In the genomic region with DNA sequence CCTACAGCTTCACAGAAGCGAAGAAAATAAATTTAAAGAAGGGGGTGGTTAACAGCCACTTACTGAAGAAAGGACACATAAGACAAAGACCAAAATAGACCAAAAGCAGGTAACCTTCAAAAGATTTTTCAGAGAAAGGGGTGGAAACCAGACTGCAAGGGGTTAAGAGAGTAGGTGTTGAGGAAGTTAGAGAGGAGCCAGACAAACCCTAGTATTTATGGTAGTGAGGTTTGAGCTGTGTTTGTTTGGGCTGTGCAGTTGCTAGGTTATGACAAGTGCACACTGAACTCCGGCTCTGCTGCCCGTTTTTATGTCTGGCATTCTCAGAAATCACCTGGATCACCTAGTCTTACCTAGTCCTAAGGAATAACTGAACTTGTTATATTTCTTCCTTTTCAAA, we compare ENCODE assay signal across 12 cellular contexts. TPM values are rescaled to one million over a fixed set of nuclear protein-coding genes. Genes with fewer than 3 reads are reported as not detected.
DNase-seq lines count a peak whose midpoint lies in the region; ATAC-seq and TF ChIP-seq lines count a peak whose summit lies in the region.
"Had no signal": no experiment of that assay in that cellular context is flagged by ENCODE, and none has a peak within 500 bp of the region (broad histone marks: within the 10 kb centered on the region; RNA-seq: fewer than 3 reads in every experiment).

No MANE protein-coding gene starts in this region.

- no peak for ATAC-seq in activated CD8-positive, alpha-beta memory T cell treated with anti-CD3 and anti-CD28 coated beads, Interleukin-2, amount 10 ng/mL, durations not matched to agents 7 days and 5 days
- ATAC-seq in foreskin keratinocyte: peak; percentile 46
- ATAC-seq in stimulated activated effector memory CD8-positive, alpha-beta T cell treated with anti-CD3 and anti-CD28 coated beads, Interleukin-12 subunit alpha, Interleukin-12 subunit beta, amount 100 ng/mL, for 72 hours: no peak
- ATAC-seq in HG02884 (IDR thresholded peaks at IDR 0.05; ENCODE audit: unreplicated experiment): no peak
- ATAC-seq: sciatic nerve had no signal

- H3K27me3 ChIP-seq in foreskin keratinocyte: no peaks in the 10 kb centered on the region
- H3K27me3 ChIP-seq: breast epithelium had no signal

- peaks cover 29% of the 10 kb centered on the region for H3K4me1 Mint-ChIP-seq in activated CD8-positive, alpha-beta memory T cell treated with anti-CD3 and anti-CD28 coated beads, Interleukin-2, amount 10 ng/mL, durations not matched to agents 7 days and 5 days
- peaks cover 20% of the 10 kb centered on the region for H3K4me1 Mint-ChIP-seq in stimulated activated effector memory CD8-positive, alpha-beta T cell treated with anti-CD3 and anti-CD28 coated beads, Interleukin-12 subunit alpha, Interleukin-12 subunit beta, amount 100 ng/mL, for 72 hours

- peaks cover 14% of the 10 kb centered on the region for H3K36me3 Mint-ChIP-seq in activated CD8-positive, alpha-beta memory T cell treated with anti-CD3 and anti-CD28 coated beads, Interleukin-2, amount 10 ng/mL, durations not matched to agents 7 days and 5 days
- H3K36me3 Mint-ChIP-seq in stimulated activated effector memory CD8-positive, alpha-beta T cell treated with anti-CD3 and anti-CD28 coated beads, Interleukin-12 subunit alpha, Interleukin-12 subunit beta, amount 100 ng/mL, for 72 hours: peaks cover 6% of the 10 kb centered on the region

- no peak overlapping the region for H3K4me3 Mint-ChIP-seq in activated CD8-positive, alpha-beta memory T cell treated with anti-CD3 and anti-CD28 coated beads, Interleukin-2, amount 10 ng/mL, durations not matched to agents 7 days and 5 days
- H3K4me3 Mint-ChIP-seq in stimulated activated effector memory CD8-positive, alpha-beta T cell treated with anti-CD3 and anti-CD28 coated beads, Interleukin-12 subunit alpha, Interleukin-12 subunit beta, amount 100 ng/mL, for 72 hours: no peak overlapping the region

- no peak for TF ChIP-seq CTCF in foreskin keratinocyte (conservative IDR thresholded peaks at IDR 0.05)

- CTCF ChIA-PET in activated CD8-positive, alpha-beta memory T cell treated with anti-CD3 and anti-CD28 coated beads, Interleukin-2, amount 10 ng/mL, durations not matched to agents 7 days and 5 days (lab: Charles Lee): interaction anchor here (1.2 kb wide), 1 partner anchor 27 kb away, joined by 3 read pairs; no protein-coding TSS in a partner anchor

- no peaks in the 10 kb centered on the region for H3K4me1 ChIP-seq in foreskin keratinocyte
- H3K4me1 ChIP-seq: breast epithelium had no signal

- H3K27me3 Mint-ChIP-seq in activated CD8-positive, alpha-beta memory T cell treated with anti-CD3 and anti-CD28 coated beads, Interleukin-2, amount 10 ng/mL, durations not matched to agents 7 days and 5 days: no peaks in the 10 kb centered on the region

- peaks cover 3% of the 10 kb centered on the region for H3K9me3 Mint-ChIP-seq in activated CD8-positive, alpha-beta memory T cell treated with anti-CD3 and anti-CD28 coated beads, Interleukin-2, amount 10 ng/mL, durations not matched to agents 7 days and 5 days (ENCODE audit: low read depth)
- no peaks in the 10 kb centered on the region for H3K9me3 Mint-ChIP-seq in stimulated activated effector memory CD8-positive, alpha-beta T cell treated with anti-CD3 and anti-CD28 coated beads, Interleukin-12 subunit alpha, Interleukin-12 subunit beta, amount 100 ng/mL, for 72 hours

- DNase-seq in activated CD8-positive, alpha-beta memory T cell treated with anti-CD3 and anti-CD28 coated beads for 24 hours: peak; percentile 24
- no peak for DNase-seq in activated CD8-positive, alpha-beta memory T cell treated with anti-CD3 and anti-CD28 coated beads, Interleukin-2, amount 10 ng/mL, durations not matched to agents 7 days and 5 days
- DNase-seq in NCI-H2196 treated with DMSO at 0.1 percent for 48 hours (lab: John Stamatoyannopoulos, UW; ENCODE audit: unreplicated experiment) (peak; percentile 4), foreskin keratinocyte (no peak), pons (ENCODE audit: low spot score) (no peak), AG08395 (ENCODE audit: low spot score) (no peak)
- DNase-seq in stimulated activated effector memory CD8-positive, alpha-beta T cell treated with anti-CD3 and anti-CD28 coated beads, Interleukin-12 subunit alpha, Interleukin-12 subunit beta, amount 100 ng/mL, for 72 hours (ENCODE audit: low spot score in 2 of 2): no peak
- DNase-seq: left cardiac atrium, NCI-H187 had no signal

- no peak overlapping the region for H3K27ac ChIP-seq in foreskin keratinocyte

- H3K27ac Mint-ChIP-seq in activated CD8-positive, alpha-beta memory T cell treated with anti-CD3 and anti-CD28 coated beads, Interleukin-2, amount 10 ng/mL, durations not matched to agents 7 days and 5 days: no peak overlapping the region
- H3K27ac Mint-ChIP-seq in stimulated activated effector memory CD8-positive, alpha-beta T cell treated with anti-CD3 and anti-CD28 coated beads, Interleukin-12 subunit alpha, Interleukin-12 subunit beta, amount 100 ng/mL, for 72 hours: peak overlapping the region; percentile 16

RNA-seq across cellular contexts. Expression of a gene that starts 22.8 kb away (rescaled TPM):
- total RNA-seq in activated CD8-positive, alpha-beta memory T cell treated with anti-CD3 and anti-CD28 coated beads, Interleukin-2, amount 10 ng/mL, durations not matched to agents 7 days and 5 days: 100 to 1,000 TPM; 148 to 230 TPM
- total RNA-seq in foreskin keratinocyte: 136 and 138 TPM in 2 replicates
- polyA plus RNA-seq in foreskin keratinocyte: 29.9 and 36.2 TPM in 2 replicates

RNA-seq across cellular contexts. Expression of a gene that starts 28.3 kb away (rescaled TPM):
- total RNA-seq in activated CD8-positive, alpha-beta memory T cell treated with anti-CD3 and anti-CD28 coated beads, Interleukin-2, amount 10 ng/mL, durations not matched to agents 7 days and 5 days: 10 to 100 TPM; 30.1 to 43.1 TPM
- total RNA-seq in foreskin keratinocyte: 61.8 and 65.4 TPM in 2 replicates
- polyA plus RNA-seq in foreskin keratinocyte: 17.8 and 20.6 TPM in 2 replicates

Comparison
In these comparisons a context has a peak if more than half of its experiments do, and no peak if none do; other contexts are left out.
1. DNase-seq: peak in activated CD8-positive, alpha-beta memory T cell treated with anti-CD3 and anti-CD28 coated beads for 24 hours (single experiment) and NCI-H2196 treated with DMSO at 0.1 percent for 48 hours (single experiment); none in activated CD8-positive, alpha-beta memory T cell treated with anti-CD3 and anti-CD28 coated beads, Interleukin-2, amount 10 ng/mL, durations not matched to agents 7 days and 5 days (single experiment), foreskin keratinocyte (0 of 2), stimulated activated effector memory CD8-positive, alpha-beta T cell treated with anti-CD3 and anti-CD28 coated beads, Interleukin-12 subunit alpha, Interleukin-12 subunit beta, amount 100 ng/mL, for 72 hours (0 of 2), pons (single experiment) and AG08395 (single experiment).